8 cellular contexts compared by ENCODE assay signal in the genomic region with DNA sequence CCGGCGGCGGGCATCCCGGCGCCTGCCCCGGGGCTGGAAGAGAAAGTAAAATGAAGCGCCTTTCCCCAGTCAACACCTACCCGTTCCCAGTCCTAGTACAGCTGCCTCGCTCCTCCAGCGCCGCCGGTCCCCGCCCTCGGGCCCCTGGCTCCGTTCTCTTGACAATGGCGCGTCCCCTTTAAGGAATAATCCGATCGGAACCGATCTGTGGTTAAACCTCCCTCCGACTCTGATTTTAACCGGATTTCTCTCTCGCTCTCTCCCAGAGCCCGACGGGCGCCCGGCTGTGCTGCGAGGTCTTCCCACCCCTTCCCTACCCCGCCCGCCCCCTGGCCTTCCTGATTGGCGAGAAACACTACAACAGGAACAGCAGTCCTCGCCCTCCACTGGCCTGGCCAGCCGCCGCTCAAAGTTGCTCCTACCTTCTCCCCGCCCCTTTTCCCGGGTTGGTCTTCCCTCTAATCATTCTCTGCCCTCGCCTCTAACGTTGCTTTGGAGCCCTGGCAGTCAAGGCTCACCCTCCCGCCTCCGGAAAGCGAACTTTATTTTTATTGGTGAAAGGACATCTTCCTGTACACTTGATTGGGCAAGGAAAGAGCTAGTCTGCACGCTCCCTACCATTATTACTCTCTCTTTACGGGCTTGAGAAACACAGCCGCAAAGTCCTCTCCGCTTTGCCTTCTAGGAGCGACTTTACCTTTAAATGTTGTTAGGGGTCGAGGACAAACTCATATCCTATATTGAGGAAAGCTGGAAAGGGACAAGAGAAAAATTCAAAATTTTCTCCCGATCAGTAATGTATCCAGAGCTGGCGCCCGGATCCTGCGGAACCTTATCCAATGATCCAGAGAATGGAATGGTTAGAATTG. TPM values are rescaled to one million over a fixed set of nuclear protein-coding genes. Genes with fewer than 3 reads are reported as not detected.
DNase-seq lines count a peak whose midpoint lies in the region; ATAC-seq and TF ChIP-seq lines count a peak whose summit lies in the region.

A gene (minus strand): TSS at position 282 of the 869 bp plus-strand sequence. CDS start 145,869 bp downstream, outside the sequence.

- peak within 1 kb of the TSS; percentile 94 for H3K4me3 Mint-ChIP-seq in activated B cell treated with CpG ODN at 0.5 μM for 24 hours

- POLR2A ChIA-PET in activated B cell treated with CpG ODN at 0.5 μM for 24 hours (lab: Charles Lee) = interaction anchor here (0.6 to 3.5 kb wide), 20 partner anchors 8 to 439 kb away, joined by 3 to 38 read pairs (median 4); a partner anchor contains a TSS

- DNase-seq in AG08395 (ENCODE audit: low spot score) = peak; percentile 97
- DNase-seq in NCI-H345 (lab: John Stamatoyannopoulos, UW) = peak; percentile 99
- peak; percentile 86 for DNase-seq in activated B cell treated with CpG ODN at 0.5 μM for 24 hours
- DNase-seq in caudate nucleus (lab: John Stamatoyannopoulos, UW) = peak; percentile 82 to 100 (median 99)
- DNase-seq in iPS-NIHi7 (ENCODE audit: extremely low spot score) = peak; percentile 93
- peak; percentile 99 for DNase-seq in smooth muscle cell of the brain vasculature (ENCODE audit: low read depth, low spot score)

- H3K27ac Mint-ChIP-seq in activated B cell treated with CpG ODN at 0.5 μM for 24 hours = peak within 1 kb of the TSS; percentile 87

- intact Hi-C loops in activated B cell treated with CpG ODN at 0.5 μM for 24 hours (cut with micrococcal nuclease) = loop anchor here (1.0 to 5.0 kb wide), 9 partner anchors 51 to 1318 kb away; a partner anchor contains a TSS

- no peaks in the 10 kb centered on the region for H3K9me3 Mint-ChIP-seq in activated B cell treated with CpG ODN at 0.5 μM for 24 hours

- H3K27ac ChIP-seq in caudate nucleus (ENCODE audit: low read depth, low read length) = peak within 1 kb of the TSS; percentile 93

- TF ChIP-seq CTCF in activated B cell treated with CpG ODN at 0.5 μM for 24 hours (IDR thresholded peaks at IDR 0.05) = no peak

- CTCF ChIA-PET in activated B cell treated with CpG ODN at 0.5 μM for 24 hours (lab: Charles Lee) = interaction anchor here (0.8 to 1.6 kb wide), 3 partner anchors 126 to 202 kb away, joined by 3 to 7 read pairs (median 6); a partner anchor contains a TSS

- H3K4me1 Mint-ChIP-seq in activated B cell treated with CpG ODN at 0.5 μM for 24 hours = peaks cover 40% of the 10 kb centered on the region

- H3K27me3 Mint-ChIP-seq in activated B cell treated with CpG ODN at 0.5 μM for 24 hours = no peaks in the 10 kb centered on the region

- in situ Hi-C loops in GM18951 (cut with MboI; ENCODE audit: low sequenced_read_pairs, unreplicated experiment) = no loop called here

- H3K36me3 Mint-ChIP-seq in activated B cell treated with CpG ODN at 0.5 μM for 24 hours (ENCODE audit: low read depth) = peaks cover 8% of the 10 kb centered on the region

- peak; percentile 90 for ATAC-seq in HG03196 (IDR thresholded peaks at IDR 0.05; ENCODE audit: unreplicated experiment)
- ATAC-seq in activated B cell treated with CpG ODN at 0.5 μM for 24 hours (ENCODE audit: low read depth) = peak; percentile 91

- TF ChIP-seq POLR2A in GM18951 (IDR thresholded peaks at IDR 0.05; ENCODE audit: extremely low read depth, insufficient read depth, insufficient read length) = peak; percentile 80

RNA-seq across cellular contexts. Expression of the gene that starts here (rescaled TPM):
- 82.4 and 91.5 TPM in 2 replicates for total RNA-seq in activated B cell treated with CpG ODN at 0.5 μM for 24 hours

Comparison
In these comparisons a context has a peak if more than half of its experiments do, and no peak if none do; other contexts are left out.
1. Peak in every context shown above with its lines: DNase-seq, ATAC-seq and H3K27ac ChIP-seq.